14 cellular contexts compared by ENCODE assay signal in the genomic region with DNA sequence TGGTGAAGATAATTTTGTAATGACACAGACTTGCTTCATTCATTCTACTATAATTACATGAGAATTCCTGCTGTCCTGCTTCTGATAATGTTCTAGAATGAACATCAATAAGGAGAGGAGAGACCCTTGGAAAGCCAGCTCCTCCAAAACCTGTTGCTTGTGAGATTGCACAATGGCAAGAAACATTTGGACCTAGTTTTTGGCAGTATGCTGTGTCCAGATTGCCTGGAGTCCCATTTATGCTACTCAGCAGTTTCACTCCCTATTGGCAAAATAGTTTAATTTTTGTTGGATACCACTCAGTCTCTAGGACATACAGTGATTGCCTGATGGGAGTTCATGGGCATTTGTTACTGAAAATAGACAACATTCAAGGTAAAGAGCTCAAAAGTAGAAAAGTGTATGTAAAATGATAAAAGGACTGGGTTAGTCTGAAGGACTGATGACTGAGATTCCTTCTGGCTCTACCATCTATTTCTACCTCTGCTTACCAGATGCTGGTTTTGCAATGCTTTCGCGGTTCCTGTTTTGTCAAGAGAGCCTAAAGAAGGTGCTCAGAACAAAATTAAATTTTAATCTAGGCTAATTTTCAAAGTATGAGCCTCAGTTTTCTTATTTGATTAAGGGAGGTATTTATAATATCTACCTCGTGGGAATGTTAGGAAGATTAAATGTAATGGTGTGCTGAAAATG. TPM values are rescaled to one million over a fixed set of nuclear protein-coding genes. Genes with fewer than 3 reads are reported as not detected.
DNase-seq lines count a peak whose midpoint lies in the region; ATAC-seq, FAIRE-seq and TF ChIP-seq lines count a peak whose summit lies in the region.
"Had no signal": no experiment of that assay in that cellular context is flagged by ENCODE, and none has a peak within 500 bp of the region (broad histone marks: within the 10 kb centered on the region; RNA-seq: fewer than 3 reads in every experiment).

No MANE protein-coding gene starts in this region.

- no peak for DNase-seq in K562 (ENCODE audit: extremely low read depth in 1 of 4, low spot score in 3 of 4)
- no peak for DNase-seq in Ammon's horn (ENCODE audit: low spot score)
- no peak for DNase-seq in RCC 7860 (ENCODE audit: low spot score)
- no peak for DNase-seq in inferior parietal cortex (ENCODE audit: extremely low spot score)
- no peak for DNase-seq in activated T-cell treated with anti-CD3 and anti-CD28 coated beads, Interleukin-2, amount 50 U/mL, for 48 hours
- DNase-seq: activated CD8-positive, alpha-beta memory T cell treated with anti-CD3 and anti-CD28 coated beads, Interleukin-2, amount 50 U/mL, for 48 hours; hypothalamus; NCI-H2081 treated with DMSO at 0.1 percent for 48 hours had no signal

- ATAC-seq in GM18517 (IDR thresholded peaks at IDR 0.05; ENCODE audit: unreplicated experiment): peak; percentile 74
- ATAC-seq in GM21423 (IDR thresholded peaks at IDR 0.05; ENCODE audit: unreplicated experiment): peak; percentile 86
- peak; percentile 84 for ATAC-seq in HG03159 (IDR thresholded peaks at IDR 0.05; ENCODE audit: unreplicated experiment)
- ATAC-seq in K562: no peak

- no peak for FAIRE-seq in K562 (lab: Jason Lieb, UNC)
- no peak for FAIRE-seq in RCC 7860 (lab: Jason Lieb, UNC)
- FAIRE-seq: H54 had no signal

- intact Hi-C loops in K562 (cut with micrococcal nuclease): no loop called here

- H2AFZ ChIP-seq in K562 (ENCODE audit: low read depth, low read length): no peak overlapping the region

- no peak for TF ChIP-seq CTCF in K562 (IDR thresholded peaks at IDR 0.05 in 2 of 3, conservative IDR thresholded peaks at IDR 0.05 in 1 of 3; ENCODE audit: insufficient read depth in 2 of 3, low read depth in 1 of 3, low read length in 3 of 3)

- CTCF ChIA-PET in K562 (lab: Yijun Ruan, JAX; ENCODE audit: low intra/inter-chr PET ratio): no interaction called here

- H3K9me1 ChIP-seq in K562 (ENCODE audit: control insufficient read depth, insufficient read depth, low read length): no peaks in the 10 kb centered on the region

- in situ Hi-C loops in K562 (cut with MboI): no loop called here

- TF ChIP-seq POLR2A in K562 (conservative IDR thresholded peaks at IDR 0.05): no peak

- H3K4me2 ChIP-seq in K562 (ENCODE audit: insufficient read depth, low read length): no peak overlapping the region

- 0% methylated on average over 3 of the region's 3 CpGs for WGBS in K562 (ENCODE audit: insufficient coverage, low coverage, missing lambda C conversion rate)

- no peak for TF ChIP-seq RAD21 in K562 (CRISPR knock-in tag; conservative IDR thresholded peaks at IDR 0.05 in 1 of 2, IDR thresholded peaks at IDR 0.05 in 1 of 2)

- no peak for TF ChIP-seq EP300 in K562 (IDR thresholded peaks at IDR 0.05; ENCODE audit: low read length)

- no peak overlapping the region for H3K27ac ChIP-seq in K562 (ENCODE audit: extremely low read depth, low read depth, low read length)
- H3K27ac ChIP-seq: epithelial cell of prostate, right atrium auricular region had no signal

- no peaks in the 10 kb centered on the region for H3K36me3 ChIP-seq in K562 (ENCODE audit: control insufficient read depth, insufficient read depth, low read length)
- H3K36me3 ChIP-seq: right atrium auricular region had no signal

- no peak overlapping the region for H3K9ac ChIP-seq in K562 (ENCODE audit: insufficient read depth in 1 of 2, low read depth in 2 of 2, low read length in 2 of 2)

- no peak overlapping the region for H3K4me3 ChIP-seq in K562
- H3K4me3 ChIP-seq: right atrium auricular region had no signal

- H3K27me3 ChIP-seq in K562 (ENCODE audit: control insufficient read depth in 2 of 2, insufficient read depth in 2 of 2, low read length in 2 of 2): peaks cover 51 to 54% of the 10 kb centered on the region in 2 experiments
- H3K27me3 ChIP-seq: right atrium auricular region had no signal

- no TSS peak for BruUV-seq in K562 (replicated peaks; lab: Mats Ljungman, UMichigan)

- no peaks in the 10 kb centered on the region for H4K20me1 ChIP-seq in K562 (replicated peaks; ENCODE audit: control insufficient read depth, insufficient read depth, low read length)

- no peaks in the 10 kb centered on the region for H3K4me1 ChIP-seq in K562 (replicated peaks in 1 of 2; ENCODE audit: control insufficient read depth in 2 of 2, insufficient read depth in 2 of 2, low read length in 2 of 2)
- H3K4me1 ChIP-seq: right atrium auricular region had no signal

- POLR2A ChIA-PET in K562 (lab: Yijun Ruan, JAX): interaction anchor here (0.6 kb wide), 1 partner anchor 53 kb away, joined by 3 read pairs; no protein-coding TSS in a partner anchor

- no peaks in the 10 kb centered on the region for H3K9me3 ChIP-seq in K562 (replicated peaks; ENCODE audit: control insufficient read depth, insufficient read depth, low read depth, low read length)
- H3K9me3 ChIP-seq: right atrium auricular region had no signal

- H3K79me2 ChIP-seq in K562 (ENCODE audit: control insufficient read depth, insufficient read depth, low read length): no peaks in the 10 kb centered on the region

TF ChIP-seq in K562, 482 proteins besides CTCF, POLR2A, EP300 and RAD21 (continues in another document):
- TF ChIP-seq ZNF316 (IDR thresholded peaks at IDR 0.05) (peak; percentile 79), ATF1 (CRISPR knock-in tag; IDR thresholded peaks at IDR 0.05) (no peak), ATF1 (tag; IDR thresholded peaks at IDR 0.05) (no peak), IFI16 (CRISPR knock-in tag; IDR thresholded peaks at IDR 0.05) (no peak), HDAC8 (tag; IDR thresholded peaks at IDR 0.05) (no peak), ZFX (CRISPR knock-in tag; IDR thresholded peaks at IDR 0.05) (no peak)
- TF ChIP-seq, protein P1, sequence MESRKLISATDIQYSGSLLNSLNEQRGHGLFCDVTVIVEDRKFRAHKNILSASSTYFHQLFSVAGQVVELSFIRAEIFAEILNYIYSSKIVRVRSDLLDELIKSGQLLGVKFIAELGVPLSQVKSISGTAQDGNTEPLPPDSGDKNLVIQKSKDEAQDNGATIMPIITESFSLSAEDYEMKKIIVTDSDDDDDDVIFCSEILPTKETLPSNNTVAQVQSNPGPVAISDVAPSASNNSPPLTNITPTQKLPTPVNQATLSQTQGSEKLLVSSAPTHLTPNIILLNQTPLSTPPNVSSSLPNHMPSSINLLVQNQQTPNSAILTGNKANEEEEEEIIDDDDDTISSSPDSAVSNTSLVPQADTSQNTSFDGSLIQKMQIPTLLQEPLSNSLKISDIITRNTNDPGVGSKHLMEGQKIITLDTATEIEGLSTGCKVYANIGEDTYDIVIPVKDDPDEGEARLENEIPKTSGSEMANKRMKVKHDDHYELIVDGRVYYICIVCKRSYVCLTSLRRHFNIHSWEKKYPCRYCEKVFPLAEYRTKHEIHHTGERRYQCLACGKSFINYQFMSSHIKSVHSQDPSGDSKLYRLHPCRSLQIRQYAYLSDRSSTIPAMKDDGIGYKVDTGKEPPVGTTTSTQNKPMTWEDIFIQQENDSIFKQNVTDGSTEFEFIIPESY (CRISPR knock-in tag; IDR thresholded peaks at IDR 0.05): no peak
- TF ChIP-seq, protein P2, sequence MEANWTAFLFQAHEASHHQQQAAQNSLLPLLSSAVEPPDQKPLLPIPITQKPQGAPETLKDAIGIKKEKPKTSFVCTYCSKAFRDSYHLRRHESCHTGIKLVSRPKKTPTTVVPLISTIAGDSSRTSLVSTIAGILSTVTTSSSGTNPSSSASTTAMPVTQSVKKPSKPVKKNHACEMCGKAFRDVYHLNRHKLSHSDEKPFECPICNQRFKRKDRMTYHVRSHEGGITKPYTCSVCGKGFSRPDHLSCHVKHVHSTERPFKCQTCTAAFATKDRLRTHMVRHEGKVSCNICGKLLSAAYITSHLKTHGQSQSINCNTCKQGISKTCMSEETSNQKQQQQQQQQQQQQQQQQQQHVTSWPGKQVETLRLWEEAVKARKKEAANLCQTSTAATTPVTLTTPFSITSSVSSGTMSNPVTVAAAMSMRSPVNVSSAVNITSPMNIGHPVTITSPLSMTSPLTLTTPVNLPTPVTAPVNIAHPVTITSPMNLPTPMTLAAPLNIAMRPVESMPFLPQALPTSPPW (CRISPR knock-in tag; IDR thresholded peaks at IDR 0.05): no peak
- TF ChIP-seq, protein P3, sequence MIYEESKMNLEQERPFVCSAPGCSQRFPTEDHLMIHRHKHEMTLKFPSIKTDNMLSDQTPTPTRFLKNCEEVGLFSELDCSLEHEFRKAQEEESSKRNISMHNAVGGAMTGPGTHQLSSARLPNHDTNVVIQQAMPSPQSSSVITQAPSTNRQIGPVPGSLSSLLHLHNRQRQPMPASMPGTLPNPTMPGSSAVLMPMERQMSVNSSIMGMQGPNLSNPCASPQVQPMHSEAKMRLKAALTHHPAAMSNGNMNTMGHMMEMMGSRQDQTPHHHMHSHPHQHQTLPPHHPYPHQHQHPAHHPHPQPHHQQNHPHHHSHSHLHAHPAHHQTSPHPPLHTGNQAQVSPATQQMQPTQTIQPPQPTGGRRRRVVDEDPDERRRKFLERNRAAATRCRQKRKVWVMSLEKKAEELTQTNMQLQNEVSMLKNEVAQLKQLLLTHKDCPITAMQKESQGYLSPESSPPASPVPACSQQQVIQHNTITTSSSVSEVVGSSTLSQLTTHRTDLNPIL (CRISPR knock-in tag; IDR thresholded peaks at IDR 0.05): no peak
- TF ChIP-seq, protein P4, sequence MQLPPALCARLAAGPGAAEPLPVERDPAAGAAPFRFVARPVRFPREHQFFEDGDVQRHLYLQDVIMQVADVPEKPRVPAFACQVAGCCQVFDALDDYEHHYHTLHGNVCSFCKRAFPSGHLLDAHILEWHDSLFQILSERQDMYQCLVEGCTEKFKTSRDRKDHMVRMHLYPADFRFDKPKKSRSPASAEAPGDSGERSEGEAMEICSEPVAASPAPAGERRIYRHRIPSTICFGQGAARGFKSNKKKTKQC (CRISPR knock-in tag; IDR thresholded peaks at IDR 0.05): no peak

RNA-seq across cellular contexts. Expression of a gene that starts 8.0 kb away (rescaled TPM):
- 64.2 and 84.6 TPM in 2 replicates for total RNA-seq in K562 (2011; cell fraction: chromatin; rRNA removed; ENCODE audit: low replicate concordance)
- total RNA-seq in K562 (2011; cell fraction: nucleolus; rRNA removed): 34.0 and 34.7 TPM in 2 replicates
- total RNA-seq in K562 (2011; cell fraction: nucleoplasm; rRNA removed): 55.1 and 61.2 TPM in 2 replicates
- total RNA-seq in K562 (2014; rRNA removed): 11.4 and 12.4 TPM in 2 replicates
- 19.7 and 21.3 TPM in 2 replicates for total RNA-seq in K562 (2014; rRNA removed; fragmentation: Illumina TruSeq; extraction: Trizol)
- total RNA-seq in K562 (2015; rRNA removed; fragmentation: Illumina TruSeq; extraction: Trizol): 17.8 and 19.7 TPM in 2 replicates
- total RNA-seq in K562 (2021): 24.4 and 24.8 TPM in 2 replicates
- 17.5 and 30.8 TPM in 2 replicates for polyA plus RNA-seq in K562 (2011; rRNA removed)
- polyA plus RNA-seq in K562 (2011; cell fraction: cytosol; rRNA removed): 18.8 and 22.4 TPM in 2 replicates
- polyA plus RNA-seq in K562 (2011; cell fraction: nucleus; rRNA removed): 25.9 and 29.1 TPM in 2 replicates
- 9.8 and 16.1 TPM in 2 replicates for polyA plus RNA-seq in K562 (2012)
- 24.8 and 25.7 TPM in 2 replicates for polyA plus RNA-seq in K562 (2014; fragmentation: Illumina TruSeq; extraction: Trizol)
- 1 to 10 TPM; 5.0 to 5.4 TPM for polyA plus RNA-seq in K562 (2014; fragmentation: Nextera tagmentation; extraction: Ambion mirVana)
- polyA plus RNA-seq in K562 (2014; rRNA removed): 24.1 and 28.6 TPM in 2 replicates
- polyA minus RNA-seq in K562 (2011; rRNA and poly(A)+ RNA removed): 33.8 and 39.2 TPM in 2 replicates
- polyA minus RNA-seq in K562 (2011; cell fraction: cytosol; rRNA and poly(A)+ RNA removed): 9.5 and 14.7 TPM in 2 replicates
- 32.0 and 32.6 TPM in 2 replicates for polyA minus RNA-seq in K562 (2011; cell fraction: nucleus; rRNA and poly(A)+ RNA removed)
